24 cellular contexts compared by ENCODE assay signal in genomic region chr4:119731146-119731742, GRCh38.
A peak's percentile ranks its signal among the peaks of the same experiment; 100 is the strongest.
DNase-seq lines count a peak whose midpoint lies in the region; ATAC-seq, FAIRE-seq and TF ChIP-seq lines count a peak whose summit lies in the region.
"Had no signal": no experiment of that assay in that cellular context is flagged by ENCODE, and none has a peak within 500 bp of the region (broad histone marks: within the 10 kb centered on the region; RNA-seq: fewer than 3 reads in every experiment).

No MANE protein-coding gene starts in this region.

- no peak overlapping the region for H3K4me2 ChIP-seq in SK-N-SH
- no peak overlapping the region for H3K4me2 ChIP-seq in astrocyte (ENCODE audit: low read length)
- no peak overlapping the region for H3K4me2 ChIP-seq in hepatocyte

- H3K27me3 ChIP-seq in SK-N-SH (ENCODE audit: insufficient read depth) (no peaks in the 10 kb centered on the region), astrocyte (ENCODE audit: insufficient read depth, low read length) (no peaks in the 10 kb centered on the region), hepatocyte (no peaks in the 10 kb centered on the region), transverse colon (no peaks in the 10 kb centered on the region)
- H3K27me3 ChIP-seq: esophagus squamous epithelium, heart left ventricle, SJCRH30 had no signal

- H3K36me3 Mint-ChIP-seq in astrocyte (ENCODE audit: low read depth, unreplicated experiment): no peaks in the 10 kb centered on the region

- no peak overlapping the region; the same call in 1 of the 2 replicates for H2AFZ ChIP-seq in SK-N-SH (ENCODE audit: low read depth)
- H2AFZ ChIP-seq in astrocyte (ENCODE audit: low read depth, low read length): no peak overlapping the region
- H2AFZ ChIP-seq in hepatocyte: no peak overlapping the region

- no peak for TF ChIP-seq RAD21 in SK-N-SH (IDR thresholded peaks at IDR 0.05; ENCODE audit: low read length)

- no peak overlapping the region for H3K27ac ChIP-seq in SK-N-SH (ENCODE audit: low read depth in 2 of 2, low read length in 1 of 2)
- peak overlapping the region; percentile 83 for H3K27ac ChIP-seq in astrocyte (ENCODE audit: low read depth, low read length)
- H3K27ac ChIP-seq in hepatocyte: peak overlapping the region; percentile 69
- peak overlapping the region; percentile 55 to 63 (median 60) for H3K27ac ChIP-seq in transverse colon
- peak overlapping the region in 1 of 2 donors; percentile 80 for H3K27ac ChIP-seq in coronary artery
- H3K27ac ChIP-seq: SJCRH30 had no signal

- ATAC-seq in SK-N-SH treated with all-trans-retinoic acid at 6 μM for 48 hours: no peak
- ATAC-seq: heart left ventricle, left ventricle myocardium superior had no signal

- no peaks in the 10 kb centered on the region for H4K20me1 ChIP-seq in SK-N-SH (ENCODE audit: insufficient read depth)
- H4K20me1 ChIP-seq in astrocyte (ENCODE audit: insufficient read depth, low read length): no peaks in the 10 kb centered on the region
- H4K20me1 ChIP-seq in hepatocyte (ENCODE audit: insufficient read depth, poor library complexity, severe bottlenecking): no peaks in the 10 kb centered on the region

- POLR2A ChIA-PET in SK-N-SH (lab: Yijun Ruan, JAX): no interaction called here

- H3K79me2 ChIP-seq in SK-N-SH (ENCODE audit: insufficient read depth) (no peaks in the 10 kb centered on the region), astrocyte (ENCODE audit: insufficient read depth, low read length) (no peaks in the 10 kb centered on the region), hepatocyte (no peaks in the 10 kb centered on the region)

- CTCF ChIA-PET in SK-N-SH (lab: Yijun Ruan, JAX): interaction anchor here (0.8 kb wide), 1 partner anchor 8 kb away, joined by 3 read pairs; no protein-coding TSS in a partner anchor

- H3K4me1 ChIP-seq in SK-N-SH (ENCODE audit: control insufficient read depth in 1 of 2, insufficient read depth in 2 of 2, low read depth in 1 of 2, low read length in 1 of 2): peaks cover 3 to 26% of the 10 kb centered on the region in 2 experiments
- peaks cover 63% of the 10 kb centered on the region for H3K4me1 ChIP-seq in astrocyte (ENCODE audit: insufficient read depth, low read length)
- peaks cover 38% of the 10 kb centered on the region for H3K4me1 ChIP-seq in hepatocyte (ENCODE audit: insufficient read depth)
- H3K4me1 ChIP-seq in transverse colon: peaks cover 25 to 51% (median 28%) of the 10 kb centered on the region in 4 donors

- no peaks in the 10 kb centered on the region for H3K27me3 Mint-ChIP-seq in astrocyte (ENCODE audit: low read depth, unreplicated experiment)
- H3K27me3 Mint-ChIP-seq: B cell had no signal

- H3K27ac Mint-ChIP-seq in astrocyte (ENCODE audit: unreplicated experiment): peak overlapping the region; percentile 0
- H3K27ac Mint-ChIP-seq: B cell had no signal

- H3K9me2 ChIP-seq in SK-N-SH (no peaks in the 10 kb centered on the region), hepatocyte (replicated peaks; ENCODE audit: insufficient read depth) (no peaks in the 10 kb centered on the region)

- H3K4me1 Mint-ChIP-seq in astrocyte (ENCODE audit: low read depth, unreplicated experiment): peaks cover 35% of the 10 kb centered on the region
- H3K4me1 Mint-ChIP-seq: B cell had no signal

- TF ChIP-seq EP300 in SK-N-SH (IDR thresholded peaks at IDR 0.05; ENCODE audit: borderline replicate concordance in 1 of 2, low read depth in 1 of 2, low read length in 1 of 2): no peak
- no peak for TF ChIP-seq EP300 in transverse colon (IDR thresholded peaks at IDR 0.05; ENCODE audit: low read depth)

- intact Hi-C loops in transverse colon (cut with DNase I; ENCODE audit: low total_unique reads): no loop called here

- H3K4me3 ChIP-seq in SK-N-SH (ENCODE audit: low read depth in 2 of 2, low read length in 1 of 2) (no peak overlapping the region), astrocyte (ENCODE audit: insufficient read depth, low read depth, low read length) (no peak overlapping the region), hepatocyte (no peak overlapping the region), transverse colon (no peak overlapping the region), coronary artery (no peak overlapping the region)
- H3K4me3 ChIP-seq: esophagus squamous epithelium, heart left ventricle, SJCRH30 had no signal

- DNase-seq in SK-N-SH (no peak), astrocyte (ENCODE audit: low read depth) (no peak), hepatocyte (ENCODE audit: low spot score) (no peak), transverse colon (no peak), SIG-M5 treated with dmso at 0.1 percent for 504 hours (lab: John Stamatoyannopoulos, UW; ENCODE audit: unreplicated experiment) (no peak), coronary artery (ENCODE audit: low spot score) (no peak), LoVo (ENCODE audit: low spot score) (no peak)
- DNase-seq: activated CD4-positive, alpha-beta T cell treated with anti-CD3 and anti-CD28 coated beads, Interleukin-2, amount 50 U/mL, for 4 hours; activated T-cell treated with anti-CD3 and anti-CD28 coated beads for 4 hours; anterior cingulate cortex; DMS79 treated with DMSO at 0.1 percent for 48 hours; effector memory CD4-positive, alpha-beta T cell; esophagus squamous epithelium; H9; heart left ventricle; left ventricle myocardium superior; NCI-H1417 treated with DMSO at 0.1 percent for 48 hours; NCI-H774; retina; SJCRH30; stimulated activated CD8-positive, alpha-beta memory T cell treated with anti-CD3 and anti-CD28 coated beads, Interleukin-4, amount 100 ng/mL, for 48 hours had no signal

- no peak overlapping the region for H3K4me3 Mint-ChIP-seq in astrocyte (ENCODE audit: unreplicated experiment)
- H3K4me3 Mint-ChIP-seq: B cell, H9 had no signal

- FAIRE-seq in astrocyte (lab: Jason Lieb, UNC): peak; percentile 34
- FAIRE-seq: urothelium cell line had no signal

- H3K9me3 ChIP-seq in SK-N-SH (no peaks in the 10 kb centered on the region), astrocyte (ENCODE audit: insufficient read depth, low read depth, low read length) (no peaks in the 10 kb centered on the region), hepatocyte (ENCODE audit: low read depth) (no peaks in the 10 kb centered on the region), transverse colon (no peaks in the 10 kb centered on the region)
- H3K9me3 ChIP-seq: esophagus squamous epithelium, SJCRH30 had no signal

- TF ChIP-seq POLR2A in transverse colon (IDR thresholded peaks at IDR 0.05): no peak

- in situ Hi-C loops in transverse colon (cut with MboI; ENCODE audit: low pct_ligation_motif_present in 1 of 4, low pct_unique_long_range_greater_than_20kb in 1 of 4, low sequenced_read_pairs in 3 of 4): no loop called here

- no peaks in the 10 kb centered on the region for H3K36me3 ChIP-seq in SK-N-SH (replicated peaks in 1 of 2; ENCODE audit: control insufficient read depth in 1 of 2, insufficient read depth in 2 of 2, low read length in 1 of 2)
- no peaks in the 10 kb centered on the region for H3K36me3 ChIP-seq in astrocyte (ENCODE audit: insufficient read depth, low read length)
- H3K36me3 ChIP-seq in hepatocyte (replicated peaks; ENCODE audit: insufficient read depth, low read depth): no peaks in the 10 kb centered on the region
- no peaks in the 10 kb centered on the region for H3K36me3 ChIP-seq in transverse colon
- H3K36me3 ChIP-seq: esophagus squamous epithelium, heart left ventricle, SJCRH30 had no signal

- TF ChIP-seq CTCF in SK-N-SH (IDR thresholded peaks at IDR 0.05): no peak
- no peak for TF ChIP-seq CTCF in astrocyte (IDR thresholded peaks at IDR 0.05; ENCODE audit: insufficient read depth, low read depth, low read length)
- TF ChIP-seq CTCF in hepatocyte (IDR thresholded peaks at IDR 0.05; ENCODE audit: poor library complexity): no peak
- TF ChIP-seq CTCF in transverse colon (IDR thresholded peaks at IDR 0.05): no peak
- TF ChIP-seq CTCF in coronary artery (IDR thresholded peaks at IDR 0.05): no peak

- peaks cover 2% of the 10 kb centered on the region for H3K9me3 Mint-ChIP-seq in astrocyte (ENCODE audit: unreplicated experiment)

- H3K9ac ChIP-seq in SK-N-SH: no peak overlapping the region
- no peak overlapping the region for H3K9ac ChIP-seq in astrocyte (ENCODE audit: low read length)

- 70% methylated on average over 3 of the region's 3 CpGs for WGBS in SK-N-SH (ENCODE audit: low lambda C conversion rate)
- 79% methylated on average over 3 of the region's 3 CpGs for WGBS in hepatocyte (ENCODE audit: low lambda C conversion rate, missing lambda C conversion rate)
- 70 to 72% methylated on average over 3 of the region's 3 CpGs for WGBS in transverse colon (ENCODE audit: low coverage in 1 of 2), 2 donors

- H3F3A ChIP-seq in SK-N-SH (replicated peaks; ENCODE audit: insufficient read depth): peaks cover 19% of the 10 kb centered on the region

TF ChIP-seq in SK-N-SH treated with all-trans-retinoic acid at 6 μM for 48 hours, 23 proteins besides CTCF, POLR2A, EP300 and RAD21 (continues in another document):
- no peak for TF ChIP-seq PPARA (CRISPR knock-in tag; IDR thresholded peaks at IDR 0.05; ENCODE audit: borderline replicate concordance)
- TF ChIP-seq TOX (CRISPR knock-in tag; IDR thresholded peaks at IDR 0.05; ENCODE audit: borderline replicate concordance): no peak
- peak; percentile 31; the same call in 1 of the 2 replicates for TF ChIP-seq TCF4 (CRISPR knock-in tag; IDR thresholded peaks at IDR 0.05; ENCODE audit: borderline replicate concordance)
- no peak for TF ChIP-seq ZFP3 (CRISPR knock-in tag; IDR thresholded peaks at IDR 0.05)
- TF ChIP-seq RARB (CRISPR knock-in tag; IDR thresholded peaks at IDR 0.05): no peak
- TF ChIP-seq ARNTL (CRISPR knock-in tag; IDR thresholded peaks at IDR 0.05; ENCODE audit: borderline replicate concordance, low read depth): no peak
- peak; percentile 73 for TF ChIP-seq SNAI2 (CRISPR knock-in tag; IDR thresholded peaks at IDR 0.05)
- TF ChIP-seq CSDC2 (CRISPR knock-in tag; IDR thresholded peaks at IDR 0.05): no peak

Comparison
In these comparisons a context has a peak if more than half of its experiments do, and no peak if none do; other contexts are left out.
1. H3K27ac ChIP-seq: peak in astrocyte (single experiment), hepatocyte (single experiment) and transverse colon (4 of 4); none in SK-N-SH (0 of 2).